2 cellular contexts compared by ENCODE assay signal in genomic region chr1:10785855-10786638, GRCh38.
A peak's percentile ranks its signal among the peaks of the same experiment; 100 is the strongest.
TF ChIP-seq lines count a peak whose summit lies in the region.

No MANE protein-coding gene starts in this region.

TF ChIP-seq in K562, 482 proteins besides CTCF, POLR2A, EP300 and RAD21 (continues in another document):
- no peak for TF ChIP-seq ELK3 (CRISPR knock-in tag; IDR thresholded peaks at IDR 0.05)
- TF ChIP-seq E2F4 (CRISPR knock-in tag; IDR thresholded peaks at IDR 0.05; ENCODE audit: low read depth), result no peak
- TF ChIP-seq SP2 (IDR thresholded peaks at IDR 0.05; ENCODE audit: extremely low read depth, low read depth, low read length, poor library complexity, severe bottlenecking), result no peak
- TF ChIP-seq ZNF146 (CRISPR knock-in tag; IDR thresholded peaks at IDR 0.05; ENCODE audit: unreplicated experiment), result no peak
- TF ChIP-seq TCF15 (CRISPR knock-in tag; IDR thresholded peaks at IDR 0.05), result no peak
- peak; percentile 51 for TF ChIP-seq RBM25 (IDR thresholded peaks at IDR 0.05; ENCODE audit: low read depth, low read length, severe bottlenecking)
- TF ChIP-seq NKRF (IDR thresholded peaks at IDR 0.05; ENCODE audit: borderline replicate concordance), result no peak
- TF ChIP-seq GTF2F1 (IDR thresholded peaks at IDR 0.05; ENCODE audit: low read depth, low read length), result no peak
- TF ChIP-seq POLR3A (IDR thresholded peaks at IDR 0.05; ENCODE audit: borderline replicate concordance, extremely low read depth, insufficient read depth, insufficient read length), result no peak
- TF ChIP-seq CCAR2 (IDR thresholded peaks at IDR 0.05; ENCODE audit: low read depth, low read length), result no peak
- no peak for TF ChIP-seq NFYB (IDR thresholded peaks at IDR 0.05; ENCODE audit: extremely low read depth, insufficient read length)
- no peak for TF ChIP-seq ZNF561 (CRISPR knock-in tag; conservative IDR thresholded peaks at IDR 0.05)
- TF ChIP-seq TBL1XR1 (IDR thresholded peaks at IDR 0.05; ENCODE audit: low read length in 2 of 2), result no peak
- TF ChIP-seq IFI16 (CRISPR knock-in tag; IDR thresholded peaks at IDR 0.05), result no peak
- TF ChIP-seq USF1 (CRISPR knock-in tag; IDR thresholded peaks at IDR 0.05), result peak; percentile 51; the same call in 1 of the 2 replicates
- no peak for TF ChIP-seq NCOA6 (IDR thresholded peaks at IDR 0.05)
- no peak for TF ChIP-seq ATF2 (CRISPR knock-in tag; IDR thresholded peaks at IDR 0.05)
- 0 out of 2 replicates have a peak, but pooled peaks have one; percentile 0 for TF ChIP-seq TFAP4 (CRISPR knock-in tag; IDR thresholded peaks at IDR 0.05; ENCODE audit: borderline replicate concordance)
- TF ChIP-seq ZEB2 (IDR thresholded peaks at IDR 0.05), result no peak
- no peak for TF ChIP-seq GMEB1 (CRISPR knock-in tag; IDR thresholded peaks at IDR 0.05)

TF ChIP-seq in HepG2, 621 proteins besides CTCF, POLR2A, EP300 and RAD21:
- no peak for TF ChIP-seq ZNF460 (CRISPR knock-in tag; IDR thresholded peaks at IDR 0.05; ENCODE audit: borderline replicate concordance)
- TF ChIP-seq ZNF629 (CRISPR knock-in tag; conservative IDR thresholded peaks at IDR 0.05), result peak; percentile 43; the same call in 1 of the 2 replicates
- TF ChIP-seq NR2F6 (IDR thresholded peaks at IDR 0.05), result no peak
- no peak for TF ChIP-seq NR2F6 (CRISPR knock-in tag; IDR thresholded peaks at IDR 0.05)
